1 cellular context compared by ENCODE assay signal in the genomic region with DNA sequence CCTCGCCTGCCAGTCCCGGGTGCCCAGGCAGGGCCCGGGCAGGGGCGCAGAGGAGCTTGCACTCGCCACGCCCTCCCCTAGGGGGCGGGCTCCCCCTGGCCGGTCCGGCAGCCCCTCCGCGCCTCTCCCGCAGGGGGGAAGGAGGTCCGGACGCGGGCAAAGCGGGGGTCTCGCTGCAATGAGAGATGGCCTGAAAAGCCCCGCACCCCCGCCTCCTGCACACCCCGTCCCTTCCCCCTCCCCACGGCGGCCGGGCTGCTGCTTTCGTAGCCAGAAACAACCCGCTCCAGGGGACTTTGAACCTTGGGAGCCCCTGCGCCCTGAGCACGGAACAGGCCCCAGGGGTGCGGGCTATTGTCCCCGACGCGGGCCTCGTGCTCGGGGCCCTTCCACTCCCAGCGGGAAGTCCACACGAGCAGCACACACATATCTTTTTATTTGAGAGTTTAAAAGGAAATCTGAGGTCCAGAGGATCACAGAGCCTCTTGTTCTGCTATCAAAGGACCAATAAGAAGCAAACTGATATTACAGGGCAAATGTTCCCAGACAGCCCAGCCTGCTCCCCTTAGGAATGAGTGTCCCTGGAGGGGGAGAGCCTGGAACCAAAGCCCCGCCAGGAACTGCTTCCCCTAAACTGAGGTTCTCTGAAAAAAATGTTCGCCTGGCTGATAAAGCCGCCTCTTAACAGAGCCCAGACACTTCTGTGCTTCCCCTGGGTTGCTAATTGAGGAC.
TF ChIP-seq lines count a peak whose summit lies in the region.

No MANE protein-coding gene starts in this region.

TF ChIP-seq in HepG2, 621 proteins besides CTCF, POLR2A, EP300 and RAD21 (continued from another document and continues in another):
- TF ChIP-seq PHB2 (IDR thresholded peaks at IDR 0.05; ENCODE audit: partially characterized antibody) (no peak), TOPORS (CRISPR knock-in tag; IDR thresholded peaks at IDR 0.05) (peak; percentile 54), ZNF761 (CRISPR knock-in tag; conservative IDR thresholded peaks at IDR 0.05) (0 out of 2 replicates have a peak, but pooled peaks have one; percentile 10), ZKSCAN1 (IDR thresholded peaks at IDR 0.05; ENCODE audit: low read length) (no peak), ZFP90 (CRISPR knock-in tag; IDR thresholded peaks at IDR 0.05; ENCODE audit: borderline replicate concordance) (peak; percentile 86), ZFP41 (CRISPR knock-in tag; IDR thresholded peaks at IDR 0.05; ENCODE audit: borderline replicate concordance) (peak; percentile 21; the same call in 1 of the 2 replicates), TGIF2 (CRISPR knock-in tag; IDR thresholded peaks at IDR 0.05) (peak; percentile 74; the same call in 1 of the 2 replicates), SP4 (CRISPR knock-in tag; IDR thresholded peaks at IDR 0.05) (peak; percentile 52; the same call in 1 of the 2 replicates), ZNF678 (CRISPR knock-in tag; IDR thresholded peaks at IDR 0.05) (no peak), FOSL1 (CRISPR knock-in tag; IDR thresholded peaks at IDR 0.05; ENCODE audit: borderline replicate concordance) (no peak), ZNF775 (CRISPR knock-in tag; IDR thresholded peaks at IDR 0.05; ENCODE audit: borderline replicate concordance) (0 out of 2 replicates have a peak, but pooled peaks have one; percentile 76), MEIS1 (CRISPR knock-in tag; IDR thresholded peaks at IDR 0.05; ENCODE audit: borderline replicate concordance) (peak; percentile 36; the same call in 1 of the 2 replicates), ZBTB7A (CRISPR knock-in tag; IDR thresholded peaks at IDR 0.05) (peak; percentile 96), MAFK (conservative IDR thresholded peaks at IDR 0.05 in 1 of 2, IDR thresholded peaks at IDR 0.05 in 1 of 2; ENCODE audit: low read length in 2 of 2) (no peak), FOXC1 (CRISPR knock-in tag; IDR thresholded peaks at IDR 0.05; ENCODE audit: borderline replicate concordance) (peak; percentile 65), HNF4G (IDR thresholded peaks at IDR 0.05; ENCODE audit: borderline replicate concordance, low read depth, low read length) (peak; percentile 95), HNF4G (CRISPR knock-in tag; IDR thresholded peaks at IDR 0.05; ENCODE audit: borderline replicate concordance, low read depth) (peak; percentile 90), ZFP36L1 (CRISPR knock-in tag; IDR thresholded peaks at IDR 0.05) (no peak; the same call in 1 of the 2 replicates), CBX2 (IDR thresholded peaks at IDR 0.05; ENCODE audit: low read depth, low read length) (no peak), CBX2 (CRISPR knock-in tag; IDR thresholded peaks at IDR 0.05; ENCODE audit: low read depth) (no peak), ZNF780A (CRISPR knock-in tag; IDR thresholded peaks at IDR 0.05) (no peak), KAT8 (CRISPR knock-in tag; IDR thresholded peaks at IDR 0.05) (peak; percentile 71), ZNF20 (CRISPR knock-in tag; IDR thresholded peaks at IDR 0.05) (no peak), MED8 (CRISPR knock-in tag; IDR thresholded peaks at IDR 0.05; ENCODE audit: insufficient replicate concordance) (peak; percentile 86), ZNF792 (CRISPR knock-in tag; IDR thresholded peaks at IDR 0.05) (0 out of 2 replicates have a peak, but pooled peaks have one; percentile 54), ATAD3A (CRISPR knock-in tag; IDR thresholded peaks at IDR 0.05) (no peak), NCOA1 (CRISPR knock-in tag; IDR thresholded peaks at IDR 0.05) (no peak), ZNF552 (CRISPR knock-in tag; IDR thresholded peaks at IDR 0.05; ENCODE audit: borderline replicate concordance) (peak; percentile 84), ZSCAN20 (CRISPR knock-in tag; IDR thresholded peaks at IDR 0.05; ENCODE audit: borderline replicate concordance) (peak; percentile 99), ZC3H13 (CRISPR knock-in tag; IDR thresholded peaks at IDR 0.05) (no peak), ZSCAN21 (CRISPR knock-in tag; IDR thresholded peaks at IDR 0.05; ENCODE audit: borderline replicate concordance) (peak; percentile 15), ZSCAN30 (CRISPR knock-in tag; IDR thresholded peaks at IDR 0.05) (peak; percentile 23; the same call in 1 of the 2 replicates), TP53 (CRISPR knock-in tag; conservative IDR thresholded peaks at IDR 0.05) (no peak), ZFX (CRISPR knock-in tag; IDR thresholded peaks at IDR 0.05; ENCODE audit: low read depth) (peak; percentile 90), ZNF7 (CRISPR knock-in tag; IDR thresholded peaks at IDR 0.05) (no peak), RARG (CRISPR knock-in tag; IDR thresholded peaks at IDR 0.05; ENCODE audit: low read depth) (no peak), RCOR2 (CRISPR knock-in tag; IDR thresholded peaks at IDR 0.05) (no peak), ZNF557 (CRISPR knock-in tag; IDR thresholded peaks at IDR 0.05) (no peak), ZBTB8A (CRISPR knock-in tag; IDR thresholded peaks at IDR 0.05; ENCODE audit: borderline replicate concordance, low read depth) (no peak), FOXJ3 (CRISPR knock-in tag; IDR thresholded peaks at IDR 0.05; ENCODE audit: borderline replicate concordance) (peak; percentile 85; the same call in 1 of the 2 replicates), ZNF619 (CRISPR knock-in tag; IDR thresholded peaks at IDR 0.05) (0 out of 2 replicates have a peak, but pooled peaks have one; percentile 26), PAF1 (CRISPR knock-in tag; IDR thresholded peaks at IDR 0.05) (no peak), NFKBIZ (CRISPR knock-in tag; IDR thresholded peaks at IDR 0.05) (peak; percentile 23; the same call in 1 of the 2 replicates), HNRNPK (IDR thresholded peaks at IDR 0.05; ENCODE audit: low read depth, low read length, poor library complexity, severe bottlenecking) (peak; percentile 70), SALL1 (CRISPR knock-in tag; IDR thresholded peaks at IDR 0.05) (peak; percentile 91), YY1 (IDR thresholded peaks at IDR 0.05; ENCODE audit: insufficient read depth, insufficient replicate concordance, low read depth, low read length) (peak; percentile 76)
- TF ChIP-seq, protein P1, sequence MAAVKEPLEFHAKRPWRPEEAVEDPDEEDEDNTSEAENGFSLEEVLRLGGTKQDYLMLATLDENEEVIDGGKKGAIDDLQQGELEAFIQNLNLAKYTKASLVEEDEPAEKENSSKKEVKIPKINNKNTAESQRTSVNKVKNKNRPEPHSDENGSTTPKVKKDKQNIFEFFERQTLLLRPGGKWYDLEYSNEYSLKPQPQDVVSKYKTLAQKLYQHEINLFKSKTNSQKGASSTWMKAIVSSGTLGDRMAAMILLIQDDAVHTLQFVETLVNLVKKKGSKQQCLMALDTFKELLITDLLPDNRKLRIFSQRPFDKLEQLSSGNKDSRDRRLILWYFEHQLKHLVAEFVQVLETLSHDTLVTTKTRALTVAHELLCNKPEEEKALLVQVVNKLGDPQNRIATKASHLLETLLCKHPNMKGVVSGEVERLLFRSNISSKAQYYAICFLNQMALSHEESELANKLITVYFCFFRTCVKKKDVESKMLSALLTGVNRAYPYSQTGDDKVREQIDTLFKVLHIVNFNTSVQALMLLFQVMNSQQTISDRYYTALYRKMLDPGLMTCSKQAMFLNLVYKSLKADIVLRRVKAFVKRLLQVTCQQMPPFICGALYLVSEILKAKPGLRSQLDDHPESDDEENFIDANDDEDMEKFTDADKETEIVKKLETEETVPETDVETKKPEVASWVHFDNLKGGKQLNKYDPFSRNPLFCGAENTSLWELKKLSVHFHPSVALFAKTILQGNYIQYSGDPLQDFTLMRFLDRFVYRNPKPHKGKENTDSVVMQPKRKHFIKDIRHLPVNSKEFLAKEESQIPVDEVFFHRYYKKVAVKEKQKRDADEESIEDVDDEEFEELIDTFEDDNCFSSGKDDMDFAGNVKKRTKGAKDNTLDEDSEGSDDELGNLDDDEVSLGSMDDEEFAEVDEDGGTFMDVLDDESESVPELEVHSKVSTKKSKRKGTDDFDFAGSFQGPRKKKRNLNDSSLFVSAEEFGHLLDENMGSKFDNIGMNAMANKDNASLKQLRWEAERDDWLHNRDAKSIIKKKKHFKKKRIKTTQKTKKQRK (IDR thresholded peaks at IDR 0.05; ENCODE audit: low read length) = no peak
- TF ChIP-seq, protein P2, sequence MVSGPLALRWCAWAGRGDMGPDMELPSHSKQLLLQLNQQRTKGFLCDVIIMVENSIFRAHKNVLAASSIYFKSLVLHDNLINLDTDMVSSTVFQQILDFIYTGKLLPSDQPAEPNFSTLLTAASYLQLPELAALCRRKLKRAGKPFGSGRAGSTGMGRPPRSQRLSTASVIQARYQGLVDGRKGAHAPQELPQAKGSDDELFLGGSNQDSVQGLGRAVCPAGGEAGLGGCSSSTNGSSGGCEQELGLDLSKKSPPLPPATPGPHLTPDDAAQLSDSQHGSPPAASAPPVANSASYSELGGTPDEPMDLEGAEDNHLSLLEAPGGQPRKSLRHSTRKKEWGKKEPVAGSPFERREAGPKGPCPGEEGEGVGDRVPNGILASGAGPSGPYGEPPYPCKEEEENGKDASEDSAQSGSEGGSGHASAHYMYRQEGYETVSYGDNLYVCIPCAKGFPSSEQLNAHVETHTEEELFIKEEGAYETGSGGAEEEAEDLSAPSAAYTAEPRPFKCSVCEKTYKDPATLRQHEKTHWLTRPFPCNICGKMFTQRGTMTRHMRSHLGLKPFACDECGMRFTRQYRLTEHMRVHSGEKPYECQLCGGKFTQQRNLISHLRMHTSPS (CRISPR knock-in tag; IDR thresholded peaks at IDR 0.05; ENCODE audit: low read depth) = peak; percentile 93
- TF ChIP-seq, protein P3, sequence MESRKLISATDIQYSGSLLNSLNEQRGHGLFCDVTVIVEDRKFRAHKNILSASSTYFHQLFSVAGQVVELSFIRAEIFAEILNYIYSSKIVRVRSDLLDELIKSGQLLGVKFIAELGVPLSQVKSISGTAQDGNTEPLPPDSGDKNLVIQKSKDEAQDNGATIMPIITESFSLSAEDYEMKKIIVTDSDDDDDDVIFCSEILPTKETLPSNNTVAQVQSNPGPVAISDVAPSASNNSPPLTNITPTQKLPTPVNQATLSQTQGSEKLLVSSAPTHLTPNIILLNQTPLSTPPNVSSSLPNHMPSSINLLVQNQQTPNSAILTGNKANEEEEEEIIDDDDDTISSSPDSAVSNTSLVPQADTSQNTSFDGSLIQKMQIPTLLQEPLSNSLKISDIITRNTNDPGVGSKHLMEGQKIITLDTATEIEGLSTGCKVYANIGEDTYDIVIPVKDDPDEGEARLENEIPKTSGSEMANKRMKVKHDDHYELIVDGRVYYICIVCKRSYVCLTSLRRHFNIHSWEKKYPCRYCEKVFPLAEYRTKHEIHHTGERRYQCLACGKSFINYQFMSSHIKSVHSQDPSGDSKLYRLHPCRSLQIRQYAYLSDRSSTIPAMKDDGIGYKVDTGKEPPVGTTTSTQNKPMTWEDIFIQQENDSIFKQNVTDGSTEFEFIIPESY (CRISPR knock-in tag; IDR thresholded peaks at IDR 0.05) = no peak; the same call in 1 of the 2 replicates
- TF ChIP-seq, protein P4, sequence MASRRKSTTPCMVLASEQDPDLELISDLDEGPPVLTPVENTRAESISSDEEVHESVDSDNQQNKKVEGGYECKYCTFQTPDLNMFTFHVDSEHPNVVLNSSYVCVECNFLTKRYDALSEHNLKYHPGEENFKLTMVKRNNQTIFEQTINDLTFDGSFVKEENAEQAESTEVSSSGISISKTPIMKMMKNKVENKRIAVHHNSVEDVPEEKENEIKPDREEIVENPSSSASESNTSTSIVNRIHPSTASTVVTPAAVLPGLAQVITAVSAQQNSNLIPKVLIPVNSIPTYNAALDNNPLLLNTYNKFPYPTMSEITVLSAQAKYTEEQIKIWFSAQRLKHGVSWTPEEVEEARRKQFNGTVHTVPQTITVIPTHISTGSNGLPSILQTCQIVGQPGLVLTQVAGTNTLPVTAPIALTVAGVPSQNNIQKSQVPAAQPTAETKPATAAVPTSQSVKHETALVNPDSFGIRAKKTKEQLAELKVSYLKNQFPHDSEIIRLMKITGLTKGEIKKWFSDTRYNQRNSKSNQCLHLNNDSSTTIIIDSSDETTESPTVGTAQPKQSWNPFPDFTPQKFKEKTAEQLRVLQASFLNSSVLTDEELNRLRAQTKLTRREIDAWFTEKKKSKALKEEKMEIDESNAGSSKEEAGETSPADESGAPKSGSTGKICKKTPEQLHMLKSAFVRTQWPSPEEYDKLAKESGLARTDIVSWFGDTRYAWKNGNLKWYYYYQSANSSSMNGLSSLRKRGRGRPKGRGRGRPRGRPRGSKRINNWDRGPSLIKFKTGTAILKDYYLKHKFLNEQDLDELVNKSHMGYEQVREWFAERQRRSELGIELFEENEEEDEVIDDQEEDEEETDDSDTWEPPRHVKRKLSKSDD (CRISPR knock-in tag; IDR thresholded peaks at IDR 0.05; ENCODE audit: low read depth) = peak; percentile 45; the same call in 1 of the 2 replicates
- TF ChIP-seq, protein P5, sequence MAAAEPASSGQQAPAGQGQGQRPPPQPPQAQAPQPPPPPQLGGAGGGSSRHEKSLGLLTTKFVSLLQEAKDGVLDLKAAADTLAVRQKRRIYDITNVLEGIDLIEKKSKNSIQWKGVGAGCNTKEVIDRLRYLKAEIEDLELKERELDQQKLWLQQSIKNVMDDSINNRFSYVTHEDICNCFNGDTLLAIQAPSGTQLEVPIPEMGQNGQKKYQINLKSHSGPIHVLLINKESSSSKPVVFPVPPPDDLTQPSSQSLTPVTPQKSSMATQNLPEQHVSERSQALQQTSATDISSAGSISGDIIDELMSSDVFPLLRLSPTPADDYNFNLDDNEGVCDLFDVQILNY (CRISPR knock-in tag; conservative IDR thresholded peaks at IDR 0.05) = no peak
- TF ChIP-seq, protein P6, sequence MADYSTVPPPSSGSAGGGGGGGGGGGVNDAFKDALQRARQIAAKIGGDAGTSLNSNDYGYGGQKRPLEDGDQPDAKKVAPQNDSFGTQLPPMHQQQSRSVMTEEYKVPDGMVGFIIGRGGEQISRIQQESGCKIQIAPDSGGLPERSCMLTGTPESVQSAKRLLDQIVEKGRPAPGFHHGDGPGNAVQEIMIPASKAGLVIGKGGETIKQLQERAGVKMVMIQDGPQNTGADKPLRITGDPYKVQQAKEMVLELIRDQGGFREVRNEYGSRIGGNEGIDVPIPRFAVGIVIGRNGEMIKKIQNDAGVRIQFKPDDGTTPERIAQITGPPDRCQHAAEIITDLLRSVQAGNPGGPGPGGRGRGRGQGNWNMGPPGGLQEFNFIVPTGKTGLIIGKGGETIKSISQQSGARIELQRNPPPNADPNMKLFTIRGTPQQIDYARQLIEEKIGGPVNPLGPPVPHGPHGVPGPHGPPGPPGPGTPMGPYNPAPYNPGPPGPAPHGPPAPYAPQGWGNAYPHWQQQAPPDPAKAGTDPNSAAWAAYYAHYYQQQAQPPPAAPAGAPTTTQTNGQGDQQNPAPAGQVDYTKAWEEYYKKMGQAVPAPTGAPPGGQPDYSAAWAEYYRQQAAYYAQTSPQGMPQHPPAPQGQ (CRISPR knock-in tag; IDR thresholded peaks at IDR 0.05; ENCODE audit: borderline replicate concordance) = 0 out of 2 replicates have a peak, but pooled peaks have one; percentile 38
